In the genomic region with DNA sequence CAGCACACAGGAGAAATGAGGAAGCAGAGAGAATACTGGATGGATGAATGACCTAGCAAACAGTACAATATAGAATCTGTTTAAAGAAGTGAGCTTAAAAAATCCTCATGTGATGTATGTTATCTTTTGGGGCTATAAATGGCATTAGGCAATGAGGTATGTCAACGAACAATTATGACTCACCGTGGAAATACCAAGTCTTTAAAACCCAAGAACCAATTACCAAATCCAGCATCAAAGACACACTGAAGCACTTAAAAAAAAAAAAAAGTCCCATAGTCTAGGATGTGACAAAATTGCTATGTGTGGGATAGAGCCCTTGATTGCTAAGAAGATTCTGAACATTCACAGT, we compare ENCODE assay signal across 13 cellular contexts. TPM values are rescaled to one million over a fixed set of nuclear protein-coding genes. Genes with fewer than 3 reads are reported as not detected.
DNase-seq lines count a peak whose midpoint lies in the region; ATAC-seq, FAIRE-seq and TF ChIP-seq lines count a peak whose summit lies in the region.
"Had no signal": no experiment of that assay in that cellular context is flagged by ENCODE, and none has a peak within 500 bp of the region (broad histone marks: within the 10 kb centered on the region; RNA-seq: fewer than 3 reads in every experiment).

No MANE protein-coding gene starts in this region.

- H3K4me3 Mint-ChIP-seq in CD4-positive, alpha-beta T cell, result no peak overlapping the region
- H3K4me3 Mint-ChIP-seq: H9 had no signal

- H3K4me1 ChIP-seq in hepatocyte (ENCODE audit: insufficient read depth), result no peaks in the 10 kb centered on the region

- peak; percentile 79 for ATAC-seq in CD4-positive, alpha-beta T cell (ENCODE audit: poor library complexity)
- ATAC-seq in HG03378 (IDR thresholded peaks at IDR 0.05; ENCODE audit: unreplicated experiment), result no peak
- ATAC-seq in HG03196 (IDR thresholded peaks at IDR 0.05; ENCODE audit: unreplicated experiment), result no peak

- H3K4me1 Mint-ChIP-seq in CD4-positive, alpha-beta T cell (ENCODE audit: low read depth), result peaks cover 14% of the 10 kb centered on the region

- no peak overlapping the region for H3K27ac ChIP-seq in CD4-positive, alpha-beta T cell (ENCODE audit: low read depth, low read length)
- H3K27ac ChIP-seq in hepatocyte (peak overlapping the region; percentile 41), substantia nigra (ENCODE audit: low read depth, low read length, poor library complexity, severe bottlenecking) (no peak overlapping the region)
- H3K27ac ChIP-seq: epithelial cell of prostate had no signal

- no peaks in the 10 kb centered on the region for H3K79me2 ChIP-seq in hepatocyte

- H3K9me3 ChIP-seq in CD4-positive, alpha-beta T cell (ENCODE audit: control insufficient read depth, low read length), result no peaks in the 10 kb centered on the region
- no peaks in the 10 kb centered on the region for H3K9me3 ChIP-seq in hepatocyte (ENCODE audit: low read depth)

- no peak for FAIRE-seq in RCC 7860 (lab: Jason Lieb, UNC)

- H3K36me3 ChIP-seq in hepatocyte (replicated peaks; ENCODE audit: insufficient read depth, low read depth), result no peaks in the 10 kb centered on the region

- H3K4me3 ChIP-seq in hepatocyte, result no peak overlapping the region

- intact Hi-C loops in CD4-positive, alpha-beta T cell (cut with DNase I, micrococcal nuclease), result no loop called here

- in situ Hi-C loops in GM13977 (cut with MboI; ENCODE audit: low pct_unique_long_range_greater_than_20kb, low sequenced_read_pairs, unreplicated experiment), result no loop called here

- no peaks in the 10 kb centered on the region for H3K9me3 Mint-ChIP-seq in CD4-positive, alpha-beta T cell

- TF ChIP-seq CTCF in CD4-positive, alpha-beta T cell (IDR thresholded peaks at IDR 0.05), result no peak
- no peak for TF ChIP-seq CTCF in GM13977 (IDR thresholded peaks at IDR 0.05; ENCODE audit: extremely low read depth, insufficient read depth, missing control alignments)
- TF ChIP-seq CTCF in hepatocyte (IDR thresholded peaks at IDR 0.05; ENCODE audit: poor library complexity), result no peak

- H4K20me1 ChIP-seq in hepatocyte (ENCODE audit: insufficient read depth, poor library complexity, severe bottlenecking), result no peaks in the 10 kb centered on the region

- CTCF ChIA-PET in CD4-positive, alpha-beta T cell (lab: Charles Lee), result interaction anchor here (0.6 to 1.0 kb wide), 2 partner anchors 10 to 581 kb away, joined by 3 read pairs; no protein-coding TSS in a partner anchor

- no peaks in the 10 kb centered on the region for H3K9me2 ChIP-seq in hepatocyte (replicated peaks; ENCODE audit: insufficient read depth)

- no peak for DNase-seq in CD4-positive, alpha-beta T cell
- DNase-seq in GM13977 (ENCODE audit: low spot score) (peak; percentile 64), RCC 7860 (ENCODE audit: low spot score) (peak; percentile 6), hepatocyte (ENCODE audit: low spot score) (no peak), activated gamma-delta T cell treated with Interleukin-2 at 50 U/mL for 16 hours (no peak), substantia nigra (lab: John Stamatoyannopoulos, UW) (no peak)
- DNase-seq: central memory CD4-positive, alpha-beta T cell; NCI-H187 treated with DMSO at 0.1 percent for 48 hours; T-helper 9 cell had no signal

- H3K27me3 ChIP-seq in CD4-positive, alpha-beta T cell (ENCODE audit: control insufficient read depth, insufficient read depth, low read length), result no peaks in the 10 kb centered on the region
- H3K27me3 ChIP-seq in hepatocyte, result no peaks in the 10 kb centered on the region

- H3K27ac Mint-ChIP-seq in CD4-positive, alpha-beta T cell, result peak overlapping the region; percentile 58
- H3K27ac Mint-ChIP-seq: H9 had no signal

- no peaks in the 10 kb centered on the region for H3K27me3 Mint-ChIP-seq in CD4-positive, alpha-beta T cell

- H2AFZ ChIP-seq in hepatocyte, result no peak overlapping the region

- 25% methylated on average over 2 of the region's 2 CpGs for WGBS in hepatocyte (ENCODE audit: low lambda C conversion rate, missing lambda C conversion rate)

- H3K4me2 ChIP-seq in hepatocyte, result no peak overlapping the region

- POLR2A ChIA-PET in CD4-positive, alpha-beta T cell (lab: Charles Lee), result interaction anchor here (1.2 to 2.4 kb wide), 2 partner anchors 9 to 37 kb away, joined by 7 to 9 read pairs; a partner anchor contains a TSS

- H3K36me3 Mint-ChIP-seq in CD4-positive, alpha-beta T cell (ENCODE audit: low read depth), result no peaks in the 10 kb centered on the region

RNA-seq across cellular contexts. Expression of a gene that starts 36.3 kb away (rescaled TPM):
- 100 to 1,000 TPM; 400 to 406 TPM for total RNA-seq in CD4-positive, alpha-beta T cell
- 70.1 and 86.1 TPM in 2 replicates for total RNA-seq in hepatocyte
- polyA plus RNA-seq in hepatocyte, result 18.0 and 24.6 TPM in 2 replicates

Comparison
In these comparisons a context has a peak if more than half of its experiments do, and no peak if none do; other contexts are left out.
1. DNase-seq: peak in GM13977 (single experiment) and RCC 7860 (single experiment); none in CD4-positive, alpha-beta T cell (0 of 10), hepatocyte (single experiment), activated gamma-delta T cell treated with Interleukin-2 at 50 U/mL for 16 hours (single experiment) and substantia nigra (0 of 49).